8 cellular contexts compared by ENCODE assay signal in the genomic region with DNA sequence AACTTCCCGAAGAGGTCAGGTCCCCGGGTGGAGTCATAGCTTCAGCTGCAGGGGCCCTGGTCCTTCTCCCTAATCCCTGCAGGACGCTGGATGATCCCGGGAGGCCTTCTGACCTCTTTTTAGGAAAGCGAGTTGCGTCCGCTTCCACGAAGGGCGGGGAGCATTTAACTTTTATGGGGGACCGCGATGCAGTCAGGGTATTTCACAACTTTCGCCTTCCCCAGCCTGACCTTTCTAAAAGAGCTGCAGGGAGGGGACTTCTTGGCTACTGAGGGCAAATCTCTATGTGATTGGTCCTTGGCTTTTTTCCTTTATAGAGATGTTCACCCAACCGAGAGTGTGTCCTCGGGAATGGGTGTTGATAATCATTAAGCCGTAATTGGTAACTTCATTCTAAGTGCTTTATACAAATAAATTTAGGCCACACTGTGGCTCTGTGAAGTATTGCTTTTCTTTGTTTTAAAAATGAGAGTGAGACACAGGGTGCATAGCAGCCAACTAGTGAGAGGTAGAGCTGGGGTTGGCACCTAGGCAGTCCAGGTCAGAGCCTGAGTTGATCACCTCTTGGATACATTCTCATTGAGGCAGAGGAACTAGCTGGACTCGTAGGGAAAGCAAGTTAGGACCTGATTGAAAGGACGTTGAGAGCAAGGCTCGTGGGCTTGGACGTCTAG. TPM values are rescaled to one million over a fixed set of nuclear protein-coding genes. Genes with fewer than 3 reads are reported as not detected.
DNase-seq lines count a peak whose midpoint lies in the region; ATAC-seq and TF ChIP-seq lines count a peak whose summit lies in the region.

No MANE protein-coding gene starts in this region.

- TF ChIP-seq CTCF in GM06990 (IDR thresholded peaks at IDR 0.05; ENCODE audit: insufficient read depth, low read length, poor library complexity, severe bottlenecking), result peak; percentile 13
- no peak for TF ChIP-seq CTCF in breast epithelium (IDR thresholded peaks at IDR 0.05)

- H3K4me1 ChIP-seq in breast epithelium, result peaks cover 0 to 6% of the 10 kb centered on the region in 2 donors

- intact Hi-C loops in breast epithelium (cut with DNase I; ENCODE audit: low total_unique reads) (loop anchor here (2.0 kb wide), 1 partner anchor 53 kb away; a partner anchor contains a TSS), left colon (cut with DNase I, micrococcal nuclease) (no loop called here)

- no peak for TF ChIP-seq POLR2A in breast epithelium (IDR thresholded peaks at IDR 0.05)

- H3K4me3 ChIP-seq in GM06990 (replicated peaks; ENCODE audit: low read depth, low read length) (peak overlapping the region; percentile 93), H7 (ENCODE audit: insufficient read depth, low read depth, low read length) (peak overlapping the region; percentile 62), breast epithelium (peak overlapping the region; percentile 74 to 84 (median 78))

- DNase-seq in GM06990 (ENCODE audit: extremely low read depth, insufficient read length) (peak; percentile 44), H7 (peak; percentile 13), NOMO-1 treated with dmso at 0.1 percent for 144 hours (lab: John Stamatoyannopoulos, UW; ENCODE audit: unreplicated experiment) (peak; percentile 19), breast epithelium (ENCODE audit: low spot score in 2 of 2) (no peak), left colon (peak in 1 of 2 donors; percentile 11), substantia nigra (lab: John Stamatoyannopoulos, UW) (peak in 3 of 49 donors; percentile 1 to 5 (median 3)), NCI-H2107 treated with DMSO at 0.1 percent for 48 hours (lab: John Stamatoyannopoulos, UW; ENCODE audit: unreplicated experiment) (no peak)
- no peak for DNase-seq in activated effector memory CD4-positive, alpha-beta T cell treated with anti-CD3 and anti-CD28 coated beads, Interleukin-2, amount 50 U/mL, for 16 hours

- ATAC-seq in left colon, result peak; percentile 11

- peaks cover 25 to 40% of the 10 kb centered on the region in 2 donors for H3K9me3 ChIP-seq in breast epithelium

- H3K27ac ChIP-seq in breast epithelium (peak overlapping the region; percentile 88 to 89), substantia nigra (ENCODE audit: low read depth, low read length, poor library complexity, severe bottlenecking) (peak overlapping the region; percentile 74)

- peaks cover 2% of the 10 kb centered on the region; the same call in 1 of the 2 replicates for H3K36me3 ChIP-seq in GM06990 (ENCODE audit: control insufficient read depth, insufficient read depth, low read length)
- peaks cover 2% of the 10 kb centered on the region for H3K36me3 ChIP-seq in H7 (replicated peaks; ENCODE audit: control insufficient read depth, insufficient read depth, low read length)
- peaks cover 4% of the 10 kb centered on the region for H3K36me3 ChIP-seq in breast epithelium

- H3K27me3 ChIP-seq in GM06990 (replicated peaks; ENCODE audit: control insufficient read depth, insufficient read depth, low read length), result no peaks in the 10 kb centered on the region
- H3K27me3 ChIP-seq in H7 (ENCODE audit: control insufficient read depth, insufficient read depth, low read length), result no peaks in the 10 kb centered on the region; the same call in 1 of the 2 replicates
- no peaks in the 10 kb centered on the region for H3K27me3 ChIP-seq in breast epithelium

RNA-seq across cellular contexts. Expression of a gene that starts 0.8 kb away (rescaled TPM):
- 1.4 and 3.2 TPM in 2 replicates for total RNA-seq in H7 (2014; rRNA removed; shearing (Covaris generic))
- total RNA-seq in breast epithelium, result 1 to 10 TPM; 3.0 to 8.3 (median 5.6) TPM
- 1 to 10 TPM; 3.3 to 3.9 TPM for total RNA-seq in left colon

RNA-seq across cellular contexts. Expression of a gene that starts 19.6 kb away (rescaled TPM):
- total RNA-seq in H7 (2014; rRNA removed; shearing (Covaris generic)), result 7.6 and 9.7 TPM in 2 replicates
- 10 to 100 TPM in 2 of 3 donors, 1 to 10 TPM in 1; 6.1 to 17.4 (median 15.1) TPM for total RNA-seq in breast epithelium
- 1 to 10 TPM; 6.9 to 7.1 TPM for total RNA-seq in left colon

RNA-seq across cellular contexts. Expression of a gene that starts 21.6 kb away (rescaled TPM):
- 1.8 and 4.3 TPM in 2 replicates for total RNA-seq in H7 (2014; rRNA removed; shearing (Covaris generic))
- total RNA-seq in breast epithelium, result 1 to 10 TPM; 1.8 to 3.8 (median 2.9) TPM
- 1 to 10 TPM; 1.8 to 2.7 TPM for total RNA-seq in left colon

RNA-seq across cellular contexts. Expression of a gene that starts 48.2 kb away (rescaled TPM):
- total RNA-seq in H7 (2014; rRNA removed; shearing (Covaris generic)), result 3.5 and 8.1 TPM in 2 replicates
- total RNA-seq in breast epithelium, result 10 to 100 TPM in 1 of 3 donors, 1 to 10 TPM in 2; 2.6 to 12.3 (median 5.6) TPM
- total RNA-seq in left colon, result 1 to 10 TPM; 5.0 to 8.4 TPM

RNA-seq across cellular contexts. Expression of a gene that starts 52.6 kb away (rescaled TPM):
- total RNA-seq in H7 (2014; rRNA removed; shearing (Covaris generic)), result 2.2 and 3.0 TPM in 2 replicates
- 10 to 100 TPM in 1 of 3 donors, 1 to 10 TPM in 2; 4.5 to 11.7 (median 7.2) TPM for total RNA-seq in breast epithelium
- total RNA-seq in left colon, result 1 to 10 TPM; 1.4 to 2.1 TPM

Comparison
In these comparisons a context has a peak if more than half of its experiments do, and no peak if none do; other contexts are left out.
1. DNase-seq: peak in GM06990 (single experiment), H7 (single experiment) and NOMO-1 treated with dmso at 0.1 percent for 144 hours (single experiment); none in breast epithelium (0 of 2), NCI-H2107 treated with DMSO at 0.1 percent for 48 hours (single experiment) and activated effector memory CD4-positive, alpha-beta T cell treated with anti-CD3 and anti-CD28 coated beads, Interleukin-2, amount 50 U/mL, for 16 hours (single experiment).
2. Peak in every context shown above with its lines, with median percentiles within 50 percentile points of each other: H3K4me3 ChIP-seq.